ENCODE assay signal across 15 cellular contexts in the genomic region with DNA sequence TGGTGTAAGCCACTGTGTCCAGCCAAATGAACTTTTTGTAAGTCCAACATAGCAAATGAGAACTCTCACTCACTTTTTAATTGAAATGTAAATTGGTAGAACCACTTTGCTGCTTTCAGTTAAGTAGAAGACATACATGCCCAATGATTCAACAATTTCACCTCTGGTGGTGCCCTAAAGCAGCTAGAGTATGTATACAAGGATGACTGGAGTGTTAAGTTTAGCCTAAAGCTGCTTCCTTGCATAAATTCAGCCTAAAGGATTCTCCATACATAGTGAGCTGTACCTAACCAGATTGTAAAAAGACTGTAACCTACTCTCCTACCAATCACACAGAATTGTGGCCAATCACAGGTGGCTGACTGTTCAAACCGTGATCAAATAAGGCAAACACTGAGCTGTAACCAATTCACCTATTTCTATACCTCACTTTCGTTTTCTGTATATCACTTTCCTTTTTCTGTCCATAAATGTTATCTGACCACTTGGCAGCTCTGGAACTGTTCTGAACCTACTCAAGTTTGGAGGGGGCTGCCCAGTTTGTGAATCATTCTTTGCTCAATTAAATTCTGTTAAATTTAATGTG. TPM values are rescaled to one million over a fixed set of nuclear protein-coding genes. Genes with fewer than 3 reads are reported as not detected.
A peak's percentile ranks its signal among the peaks of the same experiment; 100 is the strongest.
DNase-seq lines count a peak whose midpoint lies in the region; ATAC-seq, FAIRE-seq and TF ChIP-seq lines count a peak whose summit lies in the region.
"Had no signal": no experiment of that assay in that cellular context is flagged by ENCODE, and none has a peak within 500 bp of the region (broad histone marks: within the 10 kb centered on the region; RNA-seq: fewer than 3 reads in every experiment).

No MANE protein-coding gene starts in this region.

- H3K36me3 Mint-ChIP-seq in activated T-cell treated with anti-CD3 and anti-CD28 coated beads, Interleukin-2, amount 50 U/mL, for 24 hours (ENCODE audit: low read depth), result peaks cover 55% of the 10 kb centered on the region
- peaks cover 36% of the 10 kb centered on the region for H3K36me3 Mint-ChIP-seq in activated naive CD8-positive, alpha-beta T cell treated with anti-CD3 and anti-CD28 coated beads for 36 hours
- H3K36me3 Mint-ChIP-seq in stimulated activated naive CD8-positive, alpha-beta T cell treated with anti-CD3 and anti-CD28 coated beads, Interleukin-15, Interleukin-2, amounts not matched to agents 100 ng/mL and 50 ng/mL, for 24 hours (ENCODE audit: low read depth), result peaks cover 35% of the 10 kb centered on the region

- ATAC-seq in HG02678 (IDR thresholded peaks at IDR 0.05; ENCODE audit: unreplicated experiment), result peak; percentile 70
- ATAC-seq: gastrocnemius medialis, left lung had no signal

- H3K9me3 Mint-ChIP-seq in activated T-cell treated with anti-CD3 and anti-CD28 coated beads, Interleukin-2, amount 50 U/mL, for 24 hours, result no peaks in the 10 kb centered on the region
- peaks cover 4% of the 10 kb centered on the region for H3K9me3 Mint-ChIP-seq in activated naive CD8-positive, alpha-beta T cell treated with anti-CD3 and anti-CD28 coated beads for 36 hours
- H3K9me3 Mint-ChIP-seq in stimulated activated naive CD8-positive, alpha-beta T cell treated with anti-CD3 and anti-CD28 coated beads, Interleukin-15, Interleukin-2, amounts not matched to agents 100 ng/mL and 50 ng/mL, for 24 hours, result no peaks in the 10 kb centered on the region
- H3K9me3 Mint-ChIP-seq: activated naive CD8-positive, alpha-beta T cell treated with anti-CD3 and anti-CD28 coated beads, Interleukin-2, amount 10 ng/mL, durations not matched to agents 7 days and 5 days had no signal

- FAIRE-seq in D721Med (lab: Jason Lieb, UNC), result no peak

- peak overlapping the region; percentile 78 for H3K27ac Mint-ChIP-seq in activated T-cell treated with anti-CD3 and anti-CD28 coated beads, Interleukin-2, amount 50 U/mL, for 24 hours
- peak overlapping the region; percentile 72 for H3K27ac Mint-ChIP-seq in activated naive CD8-positive, alpha-beta T cell treated with anti-CD3 and anti-CD28 coated beads for 36 hours
- peak overlapping the region; percentile 56 for H3K27ac Mint-ChIP-seq in stimulated activated naive CD8-positive, alpha-beta T cell treated with anti-CD3 and anti-CD28 coated beads, Interleukin-15, Interleukin-2, amounts not matched to agents 100 ng/mL and 50 ng/mL, for 24 hours
- H3K27ac Mint-ChIP-seq: activated naive CD8-positive, alpha-beta T cell treated with anti-CD3 and anti-CD28 coated beads, Interleukin-2, amount 10 ng/mL, durations not matched to agents 7 days and 5 days had no signal

- TF ChIP-seq CTCF in D721Med (IDR thresholded peaks at IDR 0.05; ENCODE audit: insufficient read depth, missing control alignments), result no peak

- no peak overlapping the region for H3K4me3 Mint-ChIP-seq in activated T-cell treated with anti-CD3 and anti-CD28 coated beads, Interleukin-2, amount 50 U/mL, for 24 hours
- no peak overlapping the region for H3K4me3 Mint-ChIP-seq in activated naive CD8-positive, alpha-beta T cell treated with anti-CD3 and anti-CD28 coated beads for 36 hours
- H3K4me3 Mint-ChIP-seq in stimulated activated naive CD8-positive, alpha-beta T cell treated with anti-CD3 and anti-CD28 coated beads, Interleukin-15, Interleukin-2, amounts not matched to agents 100 ng/mL and 50 ng/mL, for 24 hours, result peak overlapping the region; percentile 9
- H3K4me3 Mint-ChIP-seq: activated naive CD8-positive, alpha-beta T cell treated with anti-CD3 and anti-CD28 coated beads, Interleukin-2, amount 10 ng/mL, durations not matched to agents 7 days and 5 days had no signal

- DNase-seq in activated T-cell treated with anti-CD3 and anti-CD28 coated beads, Interleukin-2, amount 50 U/mL, for 24 hours, result no peak
- no peak for DNase-seq in activated T-cell treated with anti-CD3 and anti-CD28 coated beads for 4 hours
- no peak for DNase-seq in activated naive CD8-positive, alpha-beta T cell treated with anti-CD3 and anti-CD28 coated beads for 36 hours
- DNase-seq in D721Med (ENCODE audit: insufficient read length, low spot score), result no peak
- no peak for DNase-seq in foreskin melanocyte
- DNase-seq in NAMALWA (ENCODE audit: low spot score), result no peak
- DNase-seq: activated naive CD8-positive, alpha-beta T cell treated with anti-CD3 and anti-CD28 coated beads, Interleukin-2, amount 10 ng/mL, durations not matched to agents 7 days and 5 days; gastrocnemius medialis; left lung; NCI-H1092 treated with DMSO at 0.1 percent for 48 hours; NCI-H524; occipital lobe; stimulated activated CD4-positive, alpha-beta T cell treated with anti-CD3 and anti-CD28 coated beads, Interleukin-2, amount 100 ng/mL, for 48 hours had no signal

- H3K27me3 Mint-ChIP-seq in activated T-cell treated with anti-CD3 and anti-CD28 coated beads, Interleukin-2, amount 50 U/mL, for 24 hours, result no peaks in the 10 kb centered on the region
- no peaks in the 10 kb centered on the region for H3K27me3 Mint-ChIP-seq in activated naive CD8-positive, alpha-beta T cell treated with anti-CD3 and anti-CD28 coated beads for 36 hours
- H3K27me3 Mint-ChIP-seq in stimulated activated naive CD8-positive, alpha-beta T cell treated with anti-CD3 and anti-CD28 coated beads, Interleukin-15, Interleukin-2, amounts not matched to agents 100 ng/mL and 50 ng/mL, for 24 hours, result no peaks in the 10 kb centered on the region
- H3K27me3 Mint-ChIP-seq: activated naive CD8-positive, alpha-beta T cell treated with anti-CD3 and anti-CD28 coated beads, Interleukin-2, amount 10 ng/mL, durations not matched to agents 7 days and 5 days had no signal

- peaks cover 72% of the 10 kb centered on the region for H3K4me1 Mint-ChIP-seq in activated T-cell treated with anti-CD3 and anti-CD28 coated beads, Interleukin-2, amount 50 U/mL, for 24 hours (ENCODE audit: low read depth)
- peaks cover 61% of the 10 kb centered on the region for H3K4me1 Mint-ChIP-seq in activated naive CD8-positive, alpha-beta T cell treated with anti-CD3 and anti-CD28 coated beads for 36 hours
- H3K4me1 Mint-ChIP-seq in stimulated activated naive CD8-positive, alpha-beta T cell treated with anti-CD3 and anti-CD28 coated beads, Interleukin-15, Interleukin-2, amounts not matched to agents 100 ng/mL and 50 ng/mL, for 24 hours (ENCODE audit: low read depth), result peaks cover 66% of the 10 kb centered on the region

RNA-seq across cellular contexts. Expression of gene PDS5A, which starts 39.9 kb away (rescaled TPM):
- total RNA-seq in activated naive CD8-positive, alpha-beta T cell treated with anti-CD3 and anti-CD28 coated beads for 36 hours, result 100 to 1,000 TPM; 104 to 107 TPM
